ENCODE assay signal across 16 cellular contexts in genomic region chr12:132478845-132479244, GRCh38. TPM values are rescaled to one million over a fixed set of nuclear protein-coding genes. Genes with fewer than 3 reads are reported as not detected.
DNase-seq lines count a peak whose midpoint lies in the region; ATAC-seq and TF ChIP-seq lines count a peak whose summit lies in the region.
"Had no signal": no experiment of that assay in that cellular context is flagged by ENCODE, and none has a peak within 500 bp of the region (broad histone marks: within the 10 kb centered on the region; RNA-seq: fewer than 3 reads in every experiment).

No MANE protein-coding gene starts in this region.

- H3K4me2 ChIP-seq in HCT116 (ENCODE audit: low read length) = no peak overlapping the region

- no TSS peak for BruUV-seq in HCT116 (replicated peaks; lab: Mats Ljungman, UMichigan)

- ATAC-seq in HCT116 (peak; percentile 46), SK-N-SH treated with all-trans-retinoic acid at 6 μM for 48 hours (peak; percentile 38), memory B cell (ENCODE audit: low read depth) (no peak), lower lobe of right lung (no peak)
- ATAC-seq in activated naive CD8-positive, alpha-beta T cell treated with anti-CD3 and anti-CD28 coated beads, Interleukin-2, amount 50 U/mL, for 24 hours = no peak
- ATAC-seq: activated T-cell treated with anti-CD3 and anti-CD28 coated beads, Interleukin-2, amount 50 U/mL, for 72 hours had no signal

- H2AFZ ChIP-seq in HCT116 (ENCODE audit: low read depth, low read length, poor library complexity, severe bottlenecking) = no peak overlapping the region

- H3K9ac ChIP-seq in HCT116 (ENCODE audit: low read length) = no peak overlapping the region

- H3K4me3 ChIP-seq in HCT116 (replicated peaks in 1 of 2; ENCODE audit: low read depth in 1 of 2, low read length in 2 of 2) (no peak overlapping the region), lower lobe of right lung (no peak overlapping the region)
- H3K4me3 ChIP-seq: stomach had no signal

- peak in 2 of 3 experiments; percentile 18 to 25; a peak in 1 of 6 replicates for TF ChIP-seq CTCF in HCT116 (IDR thresholded peaks at IDR 0.05 in 2 of 3, conservative IDR thresholded peaks at IDR 0.05 in 1 of 3; ENCODE audit: borderline replicate concordance in 1 of 3, insufficient read depth in 1 of 3, low read depth in 2 of 3, low read length in 2 of 3)
- no peak for TF ChIP-seq CTCF in lower lobe of right lung (IDR thresholded peaks at IDR 0.05)

- H3K27ac ChIP-seq in HCT116 (ENCODE audit: low read depth, low read length) (no peak overlapping the region), lower lobe of right lung (no peak overlapping the region)
- H3K27ac ChIP-seq: stomach had no signal

- no peaks in the 10 kb centered on the region for H3K27me3 ChIP-seq in HCT116 (ENCODE audit: insufficient read depth, low read length)
- peaks cover 11% of the 10 kb centered on the region for H3K27me3 ChIP-seq in lower lobe of right lung (ENCODE audit: low read depth)

- no peaks in the 10 kb centered on the region for H3K36me3 Mint-ChIP-seq in memory B cell
- H3K36me3 Mint-ChIP-seq in activated naive CD8-positive, alpha-beta T cell treated with anti-CD3 and anti-CD28 coated beads, Interleukin-2, amount 50 U/mL, for 24 hours (ENCODE audit: low read depth) = no peaks in the 10 kb centered on the region

- peaks cover 0 to 5% of the 10 kb centered on the region in 2 experiments; a peak in 1 of 4 replicates for H3K9me3 ChIP-seq in HCT116 (ENCODE audit: control insufficient read depth in 1 of 2, insufficient read depth in 1 of 2, low read depth in 1 of 2, low read length in 2 of 2)
- no peaks in the 10 kb centered on the region for H3K9me3 ChIP-seq in lower lobe of right lung
- H3K9me3 ChIP-seq: stomach had no signal

- H3K4me1 Mint-ChIP-seq in memory B cell = peaks cover 50% of the 10 kb centered on the region
- H3K4me1 Mint-ChIP-seq in activated naive CD8-positive, alpha-beta T cell treated with anti-CD3 and anti-CD28 coated beads, Interleukin-2, amount 50 U/mL, for 24 hours = peaks cover 29% of the 10 kb centered on the region

- no peaks in the 10 kb centered on the region for H3K27me3 Mint-ChIP-seq in memory B cell
- no peaks in the 10 kb centered on the region for H3K27me3 Mint-ChIP-seq in activated naive CD8-positive, alpha-beta T cell treated with anti-CD3 and anti-CD28 coated beads, Interleukin-2, amount 50 U/mL, for 24 hours

- peaks cover 0 to 5% of the 10 kb centered on the region in 2 experiments; a peak in 2 of 4 replicates for H3K4me1 ChIP-seq in HCT116 (ENCODE audit: control insufficient read depth in 1 of 2, insufficient read depth in 2 of 2, low read length in 2 of 2)
- H3K4me1 ChIP-seq in lower lobe of right lung = no peaks in the 10 kb centered on the region
- H3K4me1 ChIP-seq: stomach had no signal

- RAD21 ChIA-PET in HCT116 (lab: Charles Lee; ENCODE audit: low non-redundant PET in 1 of 2, low total read pairs in 2 of 2, uncharacterized antibody in 2 of 2, unreplicated experiment in 2 of 2) = no interaction called here

- no peak overlapping the region for H3K4me3 Mint-ChIP-seq in memory B cell
- H3K4me3 Mint-ChIP-seq in activated naive CD8-positive, alpha-beta T cell treated with anti-CD3 and anti-CD28 coated beads, Interleukin-2, amount 50 U/mL, for 24 hours = no peak overlapping the region
- H3K4me3 Mint-ChIP-seq: activated T-cell treated with anti-CD3 and anti-CD28 coated beads, Interleukin-2, amount 50 U/mL, for 72 hours had no signal

- no peak for TF ChIP-seq RAD21 in HCT116 (IDR thresholded peaks at IDR 0.05; ENCODE audit: low read depth)

- POLR2A ChIA-PET in HCT116 (lab: Charles Lee) = no interaction called here

- CTCF ChIA-PET in HCT116 (lab: Charles Lee) = no interaction called here

- no peaks in the 10 kb centered on the region for H3K9me3 Mint-ChIP-seq in memory B cell
- no peaks in the 10 kb centered on the region for H3K9me3 Mint-ChIP-seq in activated naive CD8-positive, alpha-beta T cell treated with anti-CD3 and anti-CD28 coated beads, Interleukin-2, amount 50 U/mL, for 24 hours
- H3K9me3 Mint-ChIP-seq: activated T-cell treated with anti-CD3 and anti-CD28 coated beads, Interleukin-2, amount 50 U/mL, for 72 hours had no signal

- no peaks in the 10 kb centered on the region for H3K36me3 ChIP-seq in HCT116 (ENCODE audit: control insufficient read depth in 1 of 2, insufficient read depth in 2 of 2, low read length in 2 of 2)
- no peaks in the 10 kb centered on the region for H3K36me3 ChIP-seq in lower lobe of right lung
- H3K36me3 ChIP-seq: stomach had no signal

- TF ChIP-seq POLR2A in HCT116 (IDR thresholded peaks at IDR 0.05; ENCODE audit: borderline replicate concordance, extremely low read depth, insufficient read depth, insufficient read length) = no peak

- peak overlapping the region; percentile 50 for H3K27ac Mint-ChIP-seq in memory B cell
- no peak overlapping the region for H3K27ac Mint-ChIP-seq in activated naive CD8-positive, alpha-beta T cell treated with anti-CD3 and anti-CD28 coated beads, Interleukin-2, amount 50 U/mL, for 24 hours
- H3K27ac Mint-ChIP-seq: activated T-cell treated with anti-CD3 and anti-CD28 coated beads, Interleukin-2, amount 50 U/mL, for 72 hours had no signal

- H3K9me2 ChIP-seq in HCT116 (ENCODE audit: insufficient read depth) = no peaks in the 10 kb centered on the region

- no peaks in the 10 kb centered on the region for H3K79me2 ChIP-seq in HCT116 (ENCODE audit: insufficient read depth, low read length)

- DNase-seq in ELR (ENCODE audit: low read depth) (peak; percentile 36), HCT116 (ENCODE audit: low read depth, low spot score) (no peak), memory B cell (ENCODE audit: low spot score in 2 of 2) (no peak), lower lobe of right lung (no peak), amygdala (lab: John Stamatoyannopoulos, UW) (no peak)
- no peak for DNase-seq in activated naive CD8-positive, alpha-beta T cell treated with anti-CD3 and anti-CD28 coated beads, Interleukin-2, amount 50 U/mL, for 24 hours
- DNase-seq: activated CD4-positive, alpha-beta T cell treated with anti-CD3 and anti-CD28 coated beads, Interleukin-2, amount 50 U/mL, for 1 hour; activated T-cell treated with anti-CD3 and anti-CD28 coated beads, Interleukin-2, amount 50 U/mL, for 72 hours; dermis blood vessel endothelial cell; mesendoderm; NCI-H1092 treated with DMSO at 0.1 percent for 48 hours; nucleus accumbens; small intestine; stomach; T-helper 2 cell had no signal

- no peaks in the 10 kb centered on the region for H4K20me1 ChIP-seq in HCT116 (ENCODE audit: insufficient read depth)

- intact Hi-C loops in HCT116 (cut with micrococcal nuclease) = no loop called here
- intact Hi-C loops in lower lobe of right lung (cut with DNase I) = no loop called here

TF ChIP-seq in HCT116, 20 proteins besides CTCF, POLR2A, EP300 and RAD21 (continues in another document):
- TF ChIP-seq, protein P1, sequence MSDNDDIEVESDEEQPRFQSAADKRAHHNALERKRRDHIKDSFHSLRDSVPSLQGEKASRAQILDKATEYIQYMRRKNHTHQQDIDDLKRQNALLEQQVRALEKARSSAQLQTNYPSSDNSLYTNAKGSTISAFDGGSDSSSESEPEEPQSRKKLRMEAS (IDR thresholded peaks at IDR 0.05) = no peak
- TF ChIP-seq EGR1 (IDR thresholded peaks at IDR 0.05; ENCODE audit: low read depth) = no peak
- no peak for TF ChIP-seq SIN3A (IDR thresholded peaks at IDR 0.05; ENCODE audit: low read depth)
- TF ChIP-seq, protein P2, sequence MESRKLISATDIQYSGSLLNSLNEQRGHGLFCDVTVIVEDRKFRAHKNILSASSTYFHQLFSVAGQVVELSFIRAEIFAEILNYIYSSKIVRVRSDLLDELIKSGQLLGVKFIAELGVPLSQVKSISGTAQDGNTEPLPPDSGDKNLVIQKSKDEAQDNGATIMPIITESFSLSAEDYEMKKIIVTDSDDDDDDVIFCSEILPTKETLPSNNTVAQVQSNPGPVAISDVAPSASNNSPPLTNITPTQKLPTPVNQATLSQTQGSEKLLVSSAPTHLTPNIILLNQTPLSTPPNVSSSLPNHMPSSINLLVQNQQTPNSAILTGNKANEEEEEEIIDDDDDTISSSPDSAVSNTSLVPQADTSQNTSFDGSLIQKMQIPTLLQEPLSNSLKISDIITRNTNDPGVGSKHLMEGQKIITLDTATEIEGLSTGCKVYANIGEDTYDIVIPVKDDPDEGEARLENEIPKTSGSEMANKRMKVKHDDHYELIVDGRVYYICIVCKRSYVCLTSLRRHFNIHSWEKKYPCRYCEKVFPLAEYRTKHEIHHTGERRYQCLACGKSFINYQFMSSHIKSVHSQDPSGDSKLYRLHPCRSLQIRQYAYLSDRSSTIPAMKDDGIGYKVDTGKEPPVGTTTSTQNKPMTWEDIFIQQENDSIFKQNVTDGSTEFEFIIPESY (IDR thresholded peaks at IDR 0.05; ENCODE audit: extremely low read depth, insufficient replicate concordance, low read length) = no peak
- TF ChIP-seq TCF7L2 (IDR thresholded peaks at IDR 0.05; ENCODE audit: borderline replicate concordance, extremely low read depth, insufficient read depth, insufficient read length) = no peak
- no peak for TF ChIP-seq SRF (IDR thresholded peaks at IDR 0.05; ENCODE audit: low read depth)

TF ChIP-seq in SK-N-SH treated with all-trans-retinoic acid at 6 μM for 48 hours, 23 proteins besides CTCF, POLR2A, EP300 and RAD21 (continues in another document):
- TF ChIP-seq, protein P3, sequence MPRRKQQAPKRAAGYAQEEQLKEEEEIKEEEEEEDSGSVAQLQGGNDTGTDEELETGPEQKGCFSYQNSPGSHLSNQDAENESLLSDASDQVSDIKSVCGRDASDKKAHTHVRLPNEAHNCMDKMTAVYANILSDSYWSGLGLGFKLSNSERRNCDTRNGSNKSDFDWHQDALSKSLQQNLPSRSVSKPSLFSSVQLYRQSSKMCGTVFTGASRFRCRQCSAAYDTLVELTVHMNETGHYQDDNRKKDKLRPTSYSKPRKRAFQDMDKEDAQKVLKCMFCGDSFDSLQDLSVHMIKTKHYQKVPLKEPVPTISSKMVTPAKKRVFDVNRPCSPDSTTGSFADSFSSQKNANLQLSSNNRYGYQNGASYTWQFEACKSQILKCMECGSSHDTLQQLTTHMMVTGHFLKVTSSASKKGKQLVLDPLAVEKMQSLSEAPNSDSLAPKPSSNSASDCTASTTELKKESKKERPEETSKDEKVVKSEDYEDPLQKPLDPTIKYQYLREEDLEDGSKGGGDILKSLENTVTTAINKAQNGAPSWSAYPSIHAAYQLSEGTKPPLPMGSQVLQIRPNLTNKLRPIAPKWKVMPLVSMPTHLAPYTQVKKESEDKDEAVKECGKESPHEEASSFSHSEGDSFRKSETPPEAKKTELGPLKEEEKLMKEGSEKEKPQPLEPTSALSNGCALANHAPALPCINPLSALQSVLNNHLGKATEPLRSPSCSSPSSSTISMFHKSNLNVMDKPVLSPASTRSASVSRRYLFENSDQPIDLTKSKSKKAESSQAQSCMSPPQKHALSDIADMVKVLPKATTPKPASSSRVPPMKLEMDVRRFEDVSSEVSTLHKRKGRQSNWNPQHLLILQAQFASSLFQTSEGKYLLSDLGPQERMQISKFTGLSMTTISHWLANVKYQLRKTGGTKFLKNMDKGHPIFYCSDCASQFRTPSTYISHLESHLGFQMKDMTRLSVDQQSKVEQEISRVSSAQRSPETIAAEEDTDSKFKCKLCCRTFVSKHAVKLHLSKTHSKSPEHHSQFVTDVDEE (CRISPR knock-in tag; IDR thresholded peaks at IDR 0.05) = no peak
- TF ChIP-seq ZFP3 (CRISPR knock-in tag; IDR thresholded peaks at IDR 0.05) (no peak), ZNF8 (CRISPR knock-in tag; IDR thresholded peaks at IDR 0.05) (no peak), ZC3H10 (CRISPR knock-in tag; IDR thresholded peaks at IDR 0.05) (no peak)

RNA-seq across cellular contexts. Expression of gene FBRSL1, which starts 11.1 kb away (rescaled TPM):
- total RNA-seq in HCT116 (2021; ENCODE audit: unreplicated experiment) (124 TPM), lower lobe of right lung (47.6 TPM)
- 52.2 and 69.8 TPM in 2 replicates for polyA plus RNA-seq in HCT116 (2012)

Comparison
In these comparisons a context has a peak if more than half of its experiments do, and no peak if none do; other contexts are left out.
1. ATAC-seq: peak in HCT116 (single experiment) and SK-N-SH treated with all-trans-retinoic acid at 6 μM for 48 hours (single experiment); none in memory B cell (single experiment), lower lobe of right lung (0 of 2) and activated naive CD8-positive, alpha-beta T cell treated with anti-CD3 and anti-CD28 coated beads, Interleukin-2, amount 50 U/mL, for 24 hours (single experiment).